ENCODE assay signal across 8 cellular contexts in genomic region chr5:80246995-80247729, GRCh38. TPM values are rescaled to one million over a fixed set of nuclear protein-coding genes. Genes with fewer than 3 reads are reported as not detected.
DNase-seq lines count a peak whose midpoint lies in the region; ATAC-seq and TF ChIP-seq lines count a peak whose summit lies in the region.

No MANE protein-coding gene starts in this region.

- no peak overlapping the region for H3K27ac ChIP-seq in CD8-positive, alpha-beta memory T cell (ENCODE audit: low read depth, low read length)
- H3K27ac ChIP-seq in breast epithelium, result peak overlapping the region; percentile 67 to 81
- H3K27ac ChIP-seq in layer of hippocampus (ENCODE audit: low read depth, low read length), result peak overlapping the region; percentile 18

- H3K4me3 Mint-ChIP-seq in CD8-positive, alpha-beta memory T cell, result peak overlapping the region; percentile 25 to 74 (median 65)
- H3K4me3 Mint-ChIP-seq in stimulated activated naive CD8-positive, alpha-beta T cell treated with anti-CD3 and anti-CD28 coated beads, Interleukin-15, amount 100 ng/mL, for 72 hours, result peak overlapping the region; percentile 68 to 78

- peaks cover 0 to 2% of the 10 kb centered on the region in 2 donors for H3K27me3 Mint-ChIP-seq in CD8-positive, alpha-beta memory T cell
- H3K27me3 Mint-ChIP-seq in stimulated activated naive CD8-positive, alpha-beta T cell treated with anti-CD3 and anti-CD28 coated beads, Interleukin-15, amount 100 ng/mL, for 72 hours, result no peaks in the 10 kb centered on the region

- H3K4me1 ChIP-seq in CD8-positive, alpha-beta memory T cell (ENCODE audit: insufficient read depth, low read length), result peaks cover 55% of the 10 kb centered on the region
- peaks cover 4 to 16% of the 10 kb centered on the region in 2 donors for H3K4me1 ChIP-seq in breast epithelium

- peaks cover 56 to 72% (median 70%) of the 10 kb centered on the region in 3 donors for H3K4me1 Mint-ChIP-seq in CD8-positive, alpha-beta memory T cell
- H3K4me1 Mint-ChIP-seq in stimulated activated naive CD8-positive, alpha-beta T cell treated with anti-CD3 and anti-CD28 coated beads, Interleukin-15, amount 100 ng/mL, for 72 hours, result peaks cover 72% of the 10 kb centered on the region

- H3K9me3 ChIP-seq in CD8-positive, alpha-beta memory T cell (ENCODE audit: low read length), result peaks cover 5% of the 10 kb centered on the region
- no peaks in the 10 kb centered on the region for H3K9me3 ChIP-seq in breast epithelium

- POLR2A ChIA-PET in CD8-positive, alpha-beta memory T cell (lab: Charles Lee), result interaction anchor here (0.5 to 2.1 kb wide), 4 partner anchors 9 to 22 kb away, joined by 3 to 14 read pairs (median 8); partner anchors contain the start of gene SERINC5

- TF ChIP-seq POLR2A in breast epithelium (IDR thresholded peaks at IDR 0.05), result no peak

- peak overlapping the region; percentile 53 to 91 (median 72) for H3K27ac Mint-ChIP-seq in CD8-positive, alpha-beta memory T cell
- peak overlapping the region; percentile 83 to 89 for H3K27ac Mint-ChIP-seq in stimulated activated naive CD8-positive, alpha-beta T cell treated with anti-CD3 and anti-CD28 coated beads, Interleukin-15, amount 100 ng/mL, for 72 hours

- ATAC-seq in GM21447 (IDR thresholded peaks at IDR 0.05; ENCODE audit: unreplicated experiment), result peak; percentile 75
- peak; percentile 89 for ATAC-seq in stimulated activated naive CD8-positive, alpha-beta T cell treated with anti-CD3 and anti-CD28 coated beads, Interleukin-15, amount 100 ng/mL, for 72 hours

- peak overlapping the region; percentile 2 for H3K4me3 ChIP-seq in CD8-positive, alpha-beta memory T cell (ENCODE audit: low read length)
- H3K4me3 ChIP-seq in breast epithelium, result peak overlapping the region in 1 of 3 donors; percentile 31

- DNase-seq in CD8-positive, alpha-beta memory T cell, result peak in 2 of 5 donors; percentile 5 to 52
- DNase-seq in HT1080 (ENCODE audit: low read depth), result peak; percentile 85
- peak; percentile 29 for DNase-seq in T follicular helper cell (ENCODE audit: low read depth)
- peak in 1 of 2 donors; percentile 48 for DNase-seq in breast epithelium (ENCODE audit: low spot score in 2 of 2)
- peak in 1 of 2 donors; percentile 43 for DNase-seq in stimulated activated naive CD8-positive, alpha-beta T cell treated with anti-CD3 and anti-CD28 coated beads, Interleukin-15, amount 100 ng/mL, for 72 hours
- DNase-seq in hippocampal formation (lab: John Stamatoyannopoulos, UW), result no peak

- CTCF ChIA-PET in CD8-positive, alpha-beta memory T cell (lab: Charles Lee), result interaction anchor here (0.7 to 2.0 kb wide), 6 partner anchors 9 to 71 kb away, joined by 3 to 5 read pairs (median 3); no protein-coding TSS in a partner anchor

- peaks cover 10 to 35% (median 14%) of the 10 kb centered on the region in 3 donors for H3K36me3 Mint-ChIP-seq in CD8-positive, alpha-beta memory T cell

- peaks cover 4 to 12% (median 8%) of the 10 kb centered on the region in 5 donors for H3K9me3 Mint-ChIP-seq in CD8-positive, alpha-beta memory T cell
- peaks cover 6 to 17% of the 10 kb centered on the region in 2 donors for H3K9me3 Mint-ChIP-seq in stimulated activated naive CD8-positive, alpha-beta T cell treated with anti-CD3 and anti-CD28 coated beads, Interleukin-15, amount 100 ng/mL, for 72 hours

- peaks cover under 1% of the 10 kb centered on the region for H3K36me3 ChIP-seq in CD8-positive, alpha-beta memory T cell (ENCODE audit: insufficient read depth, low read length)
- no peaks in the 10 kb centered on the region for H3K36me3 ChIP-seq in breast epithelium

- TF ChIP-seq CTCF in breast epithelium (IDR thresholded peaks at IDR 0.05), result no peak

- intact Hi-C loops in breast epithelium (cut with DNase I; ENCODE audit: low total_unique reads), result no loop called here

- H3K27me3 ChIP-seq in CD8-positive, alpha-beta memory T cell (ENCODE audit: insufficient read depth, low read length, poor library complexity, severe bottlenecking), result no peaks in the 10 kb centered on the region
- H3K27me3 ChIP-seq in breast epithelium, result no peaks in the 10 kb centered on the region
- no peaks in the 10 kb centered on the region for H3K27me3 ChIP-seq in layer of hippocampus (ENCODE audit: control insufficient read depth, insufficient read depth, low read length)

RNA-seq across cellular contexts. Expression of gene SERINC5, which starts 8.7 kb away (rescaled TPM):
- 10 to 100 TPM; 32.9 to 33.3 TPM for total RNA-seq in CD8-positive, alpha-beta memory T cell
- 13.7 TPM for polyA plus RNA-seq in CD8-positive, alpha-beta memory T cell
- total RNA-seq in HT1080 (2014; rRNA removed; shearing (Covaris generic)), result 1.9 and 4.4 TPM in 2 replicates
- polyA plus RNA-seq in HT1080 (2015; cell fraction: cytosol; rRNA removed), result 7.0 and 8.8 TPM in 2 replicates
- polyA plus RNA-seq in HT1080 (2015; cell fraction: nucleus; rRNA removed), result 11.1 and 11.2 TPM in 2 replicates
- total RNA-seq in breast epithelium, result 10 to 100 TPM; 12.6 to 32.9 (median 28.5) TPM

Comparison
In these comparisons a context has a peak if more than half of its experiments do, and no peak if none do; other contexts are left out.
1. DNase-seq: peak in HT1080 (single experiment) and T follicular helper cell (single experiment); none in hippocampal formation (0 of 2).